Comparison of ENCODE assay signal across 22 cellular contexts in the genomic region with DNA sequence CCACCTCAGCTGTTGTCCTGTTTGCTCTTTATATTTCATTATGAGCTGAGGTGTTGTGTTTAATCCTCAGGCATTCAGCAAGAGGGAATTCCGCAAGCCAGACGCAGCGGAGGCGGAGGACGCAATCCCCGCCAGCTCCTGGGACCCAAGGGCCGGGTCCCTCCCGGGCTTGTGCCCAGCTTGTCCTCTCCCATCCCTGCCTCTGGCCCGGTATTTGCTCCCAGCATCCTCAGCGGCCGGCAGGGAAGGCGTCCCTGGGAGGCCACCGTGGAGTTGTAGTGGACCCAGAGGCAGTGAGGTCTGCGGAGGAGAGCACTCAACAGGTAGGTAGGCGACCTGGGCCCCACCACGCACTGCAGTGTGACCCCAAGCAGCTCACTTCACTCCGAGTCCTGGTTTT.
"Had no signal": no experiment of that assay in that cellular context is flagged by ENCODE, and none has a peak within 500 bp of the region (broad histone marks: within the 10 kb centered on the region; RNA-seq: fewer than 3 reads in every experiment).

No MANE protein-coding gene starts in this region.

- H3K9me3 ChIP-seq: neutrophil, ovary, prostate gland, testis, transverse colon, uterus had no signal

- H3K27ac ChIP-seq: brain microvascular endothelial cell, neutrophil, ovary, prostate gland, testis, transverse colon, uterus had no signal

- H3K4me3 ChIP-seq: ovary, prostate gland, testis, transverse colon, uterus had no signal

- H3K27me3 ChIP-seq: brain microvascular endothelial cell, neutrophil, ovary, testis, transverse colon, uterus had no signal

- ATAC-seq: activated T-cell treated with anti-CD3 and anti-CD28 coated beads, Interleukin-2, amount 50 U/mL, for 72 hours; esophagus mucosa; stimulated activated naive CD8-positive, alpha-beta T cell treated with anti-CD3 and anti-CD28 coated beads, Interleukin-15, Interleukin-2, amounts not matched to agents 100 U/mL and 50 U/mL, for 24 hours; T-cell had no signal

- H3K4me1 ChIP-seq: prostate gland, uterus had no signal

- DNase-seq: activated B cell treated with CpG ODN at 0.5 μM for 24 hours; activated CD4-positive, alpha-beta T cell treated with anti-CD3 and anti-CD28 coated beads, Interleukin-2, amount 50 U/mL, for 4 hours; activated naive CD4-positive, alpha-beta T cell treated with Interleukin-2 at 50 U/mL for 16 hours; activated T-cell treated with anti-CD3 and anti-CD28 coated beads for 4 hours; activated T-cell treated with anti-CD3 and anti-CD28 coated beads, Interleukin-2, amount 50 U/mL, for 72 hours; brain microvascular endothelial cell; caudate nucleus; endodermal cell; foreskin fibroblast; head of caudate nucleus; hypothalamus; immature natural killer cell; stimulated activated CD4-positive, alpha-beta T cell treated with anti-CD3 and anti-CD28 coated beads, Interleukin-2, amount 100 ng/mL, for 48 hours; stimulated activated naive CD8-positive, alpha-beta T cell treated with anti-CD3 and anti-CD28 coated beads, Interleukin-15, Interleukin-2, amounts not matched to agents 100 U/mL and 50 U/mL, for 24 hours; T-cell; testis; transverse colon; uterus had no signal

- H3K36me3 ChIP-seq: brain microvascular endothelial cell, neutrophil, ovary, prostate gland, transverse colon, uterus had no signal
